12 cellular contexts compared by ENCODE assay signal in the genomic region with DNA sequence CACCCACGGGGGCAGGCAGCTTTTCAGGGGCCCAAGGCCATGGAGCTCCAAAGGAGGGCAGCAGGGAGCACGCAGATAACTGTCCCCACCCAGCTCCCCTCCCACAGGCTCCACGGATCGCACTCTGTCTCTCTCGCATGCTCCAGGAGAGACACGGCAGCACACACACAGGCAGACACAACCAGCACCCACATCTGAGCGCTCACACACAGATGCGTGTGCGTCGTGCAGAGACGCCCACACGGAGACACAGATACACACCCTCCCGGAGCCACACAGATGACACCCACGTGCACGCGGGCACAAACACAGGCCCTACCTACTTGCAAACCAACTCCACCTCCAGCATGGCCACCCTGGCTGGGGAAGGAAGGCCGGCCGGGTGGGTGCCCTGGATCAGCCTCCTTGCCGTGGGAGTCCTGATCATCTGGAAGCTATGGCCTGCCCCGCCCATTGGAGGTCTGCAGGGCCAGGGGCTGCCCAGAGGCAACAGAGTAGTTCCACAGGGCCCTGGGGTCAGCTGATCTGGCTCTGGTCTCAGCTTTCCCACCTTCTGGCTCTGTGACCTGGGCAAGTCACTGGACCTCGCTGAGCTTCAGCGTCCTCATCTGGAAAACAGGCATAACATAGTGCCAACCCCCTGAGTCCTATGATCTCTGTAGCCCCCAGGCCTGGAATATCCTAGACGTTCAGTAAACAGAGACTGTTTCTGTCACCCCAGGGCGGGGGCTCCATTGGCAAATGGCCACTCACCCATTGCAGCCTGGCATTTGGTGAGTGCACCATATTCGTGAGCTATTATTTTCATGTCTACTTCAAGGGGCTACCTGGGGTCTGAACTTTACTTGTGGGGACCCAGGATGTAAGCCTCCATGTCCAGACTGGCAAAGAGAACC.
"Had no signal": no experiment of that assay in that cellular context is flagged by ENCODE, and none has a peak within 500 bp of the region (broad histone marks: within the 10 kb centered on the region; RNA-seq: fewer than 3 reads in every experiment).

No MANE protein-coding gene starts in this region.

- FAIRE-seq: frontal cortex, keratinocyte had no signal

- H3K27ac ChIP-seq: breast epithelium, SK-N-MC, transverse colon had no signal

- H3K4me1 ChIP-seq: breast epithelium, transverse colon had no signal

- H3K27me3 ChIP-seq: breast epithelium had no signal

- H3K4me3 ChIP-seq: breast epithelium, SK-N-MC, transverse colon had no signal

- DNase-seq: activated CD4-positive, alpha-beta T cell treated with anti-CD3 and anti-CD28 coated beads for 4 hours; activated naive CD8-positive, alpha-beta T cell treated with anti-CD3 and anti-CD28 coated beads for 36 hours; activated T-cell treated with anti-CD3 and anti-CD28 coated beads for 4 hours; left ventricle myocardium superior; right cardiac atrium; T-cell; T1000; transverse colon had no signal

- H3K36me3 ChIP-seq: breast epithelium, transverse colon had no signal

- H3K9me3 ChIP-seq: breast epithelium, transverse colon had no signal
